Comparison of ENCODE assay signal across 8 cellular contexts in the genomic region with DNA sequence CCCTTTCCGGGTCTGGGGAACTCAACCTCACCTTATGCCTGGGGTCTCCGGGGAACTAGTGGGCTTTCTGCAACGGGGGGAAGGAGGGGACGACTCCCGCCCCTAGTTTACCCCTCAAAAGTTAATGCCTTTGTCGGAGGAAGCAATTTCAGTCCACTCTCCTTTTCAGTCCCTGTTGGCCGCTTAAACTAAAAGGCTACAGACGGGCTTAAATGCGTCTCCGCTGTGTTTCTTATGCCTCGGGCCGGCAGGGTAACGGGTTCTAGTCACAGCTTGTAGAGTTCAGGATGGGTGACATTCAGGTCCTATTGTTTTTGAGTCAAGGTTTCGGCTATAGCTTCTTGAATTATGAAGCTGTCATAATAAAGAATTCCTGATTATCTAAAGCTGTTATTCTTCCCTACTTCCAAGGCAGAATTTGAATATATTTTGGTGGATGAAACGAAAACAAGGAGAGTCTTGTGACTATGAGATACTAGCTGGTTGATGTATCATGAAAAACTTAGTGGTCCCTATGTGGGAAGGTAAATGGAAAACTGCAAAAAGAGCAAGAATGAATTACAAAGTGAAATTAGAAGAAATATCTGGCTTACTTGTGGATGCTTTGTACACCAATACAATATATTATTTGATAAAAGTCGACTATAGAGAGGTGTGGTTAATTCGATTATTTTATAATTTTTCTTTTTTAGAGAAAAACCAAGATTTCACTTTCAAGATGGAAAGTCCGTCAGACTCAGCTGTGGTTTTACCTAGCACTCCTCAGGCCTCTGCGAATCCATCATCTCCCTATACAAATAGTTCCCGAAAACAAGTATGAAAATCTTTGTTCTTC. TPM values are rescaled to one million over a fixed set of nuclear protein-coding genes. Genes with fewer than 3 reads are reported as not detected.
DNase-seq lines count a peak whose midpoint lies in the region; ATAC-seq, FAIRE-seq and TF ChIP-seq lines count a peak whose summit lies in the region.

No MANE protein-coding gene starts in this region.

- ATAC-seq in Panc1 (peak; percentile 4; the same call in 1 of the 2 replicates), naive B cell (ENCODE audit: low read depth in 2 of 2) (no peak), GM18873 (IDR thresholded peaks at IDR 0.05; ENCODE audit: low FRiP score, unreplicated experiment) (no peak)

- TSS peak; percentile 86 for BruUV-seq in Panc1 (replicated peaks; lab: Mats Ljungman, UMichigan)

- H3K4me1 Mint-ChIP-seq in naive B cell: peaks cover 14 to 24% (median 16%) of the 10 kb centered on the region in 3 donors

- peak overlapping the region; percentile 55 for H3K9ac ChIP-seq in endocrine pancreas (ENCODE audit: control insufficient read depth, insufficient read depth, low read length)

- H3K4me1 ChIP-seq in Panc1 (ENCODE audit: control insufficient read depth, insufficient read depth, low read length) (peaks cover 24% of the 10 kb centered on the region), endocrine pancreas (ENCODE audit: control insufficient read depth, insufficient read depth, low read length) (peaks cover 9% of the 10 kb centered on the region)

- POLR2A ChIA-PET in HEK293T (lab: Yijun Ruan, JAX): interaction anchor here (0.6 to 2.2 kb wide), 19 partner anchors 11 to 235 kb away, joined by 3 to 10 read pairs (median 4); partner anchors contain the start of genes GSTO1 and STN1
- POLR2A ChIA-PET in Panc1 (lab: Charles Lee): interaction anchor here (0.6 to 1.1 kb wide), 7 partner anchors 9 to 341 kb away, joined by 3 to 7 read pairs (median 4); partner anchors contain the start of gene STN1

- H3K27ac ChIP-seq in Panc1 (ENCODE audit: low read length): peak overlapping the region; percentile 93

- H3K27me3 Mint-ChIP-seq in naive B cell: no peaks in the 10 kb centered on the region

- H3K4me3 Mint-ChIP-seq in naive B cell: peak overlapping the region; percentile 88 to 98 (median 96)

- intact Hi-C loops in Panc1 (cut with micrococcal nuclease; ENCODE audit: unreplicated experiment): loop anchor here (2.0 to 5.0 kb wide), 2 partner anchors 75 to 238 kb away; no protein-coding TSS in a partner anchor

- peak overlapping the region; percentile 97 to 99 (median 99) for H3K27ac Mint-ChIP-seq in naive B cell

- peak; percentile 35 for DNase-seq in HEK293T (ENCODE audit: extremely low spot score)
- no peak for DNase-seq in Panc1 (ENCODE audit: low read depth, low spot score)
- DNase-seq in naive B cell: no peak
- no peak for DNase-seq in GM19239 (ENCODE audit: insufficient read length, low spot score)
- DNase-seq in activated CD4-positive, CD25-positive, alpha-beta regulatory T cell treated with anti-CD3 and anti-CD28 coated beads, Interleukin-2, amount 50 U/mL, for 72 hours: no peak

- in situ Hi-C loops in Panc1 (cut with HindIII; ENCODE audit: low pct_unique_long_range_greater_than_20kb, low sequenced_read_pairs): no loop called here

- H3K36me3 ChIP-seq in Panc1 (ENCODE audit: control insufficient read depth, insufficient read depth, low read length) (no peaks in the 10 kb centered on the region), endocrine pancreas (ENCODE audit: control insufficient read depth, insufficient read depth, low read length) (no peaks in the 10 kb centered on the region)

- H3K4me3 ChIP-seq in Panc1 (ENCODE audit: low read depth in 2 of 2, low read length in 2 of 2): peak overlapping the region; percentile 73 to 83
- peak overlapping the region; percentile 73 for H3K4me3 ChIP-seq in endocrine pancreas (ENCODE audit: control insufficient read depth, insufficient read depth, low read length)

- CTCF ChIA-PET in HEK293T (lab: Yijun Ruan, JAX): interaction anchor here (0.6 to 1.9 kb wide), 14 partner anchors 8 to 287 kb away, joined by 3 to 9 read pairs (median 3); no protein-coding TSS in a partner anchor
- CTCF ChIA-PET in Panc1 (lab: Charles Lee): interaction anchor here (0.9 kb wide), 1 partner anchor 65 kb away, joined by 3 read pairs; no protein-coding TSS in a partner anchor

- no peaks in the 10 kb centered on the region for H3K9me3 ChIP-seq in Panc1 (ENCODE audit: control insufficient read depth, insufficient read depth, low read depth, low read length)
- no peaks in the 10 kb centered on the region for H3K9me3 ChIP-seq in endocrine pancreas (ENCODE audit: control insufficient read depth, low read length)

- FAIRE-seq in G401.6 (lab: Jason Lieb, UNC): peak; percentile 41
- FAIRE-seq in GM19239 (lab: Jason Lieb, UNC): no peak

- no peaks in the 10 kb centered on the region for H3K9me3 Mint-ChIP-seq in naive B cell

- no peak for TF ChIP-seq CTCF in Panc1 (IDR thresholded peaks at IDR 0.05)

- H3K27me3 ChIP-seq in Panc1 (ENCODE audit: control insufficient read depth, insufficient read depth, low read length) (no peaks in the 10 kb centered on the region), endocrine pancreas (ENCODE audit: control insufficient read depth, insufficient read depth, low read length) (no peaks in the 10 kb centered on the region)

- H3K36me3 Mint-ChIP-seq in naive B cell: peaks cover 0 to 9% of the 10 kb centered on the region in 2 donors

TF ChIP-seq in HEK293T, 16 proteins besides CTCF, POLR2A, EP300 and RAD21:
- TF ChIP-seq L3MBTL2 (conservative IDR thresholded peaks at IDR 0.05): no peak
- TF ChIP-seq FOXM1 (IDR thresholded peaks at IDR 0.05; ENCODE audit: borderline replicate concordance): no peak
- TF ChIP-seq LEF1 (IDR thresholded peaks at IDR 0.05; ENCODE audit: borderline replicate concordance): no peak
- no peak for TF ChIP-seq SP1 (IDR thresholded peaks at IDR 0.05)
- no peak for TF ChIP-seq NFRKB (IDR thresholded peaks at IDR 0.05)
- TF ChIP-seq FOXA1 (IDR thresholded peaks at IDR 0.05): no peak
- no peak for TF ChIP-seq SUZ12 (IDR thresholded peaks at IDR 0.05)
- no peak for TF ChIP-seq TARDBP (IDR thresholded peaks at IDR 0.05)
- TF ChIP-seq BHLHE40 (IDR thresholded peaks at IDR 0.05; ENCODE audit: borderline replicate concordance): no peak
- no peak for TF ChIP-seq HDGF (IDR thresholded peaks at IDR 0.05; ENCODE audit: borderline replicate concordance)
- no peak for TF ChIP-seq PKNOX1 (IDR thresholded peaks at IDR 0.05)
- TF ChIP-seq ZNF384 (IDR thresholded peaks at IDR 0.05): no peak

RNA-seq across cellular contexts. Expression of gene SFR1, which starts 0.5 kb away (rescaled TPM):
- 8.4 TPM for total RNA-seq in Panc1 (2021; ENCODE audit: unreplicated experiment)
- 3.4 TPM for polyA plus RNA-seq in Panc1 (2012; ENCODE audit: insufficient read length)
- 10 to 100 TPM; 14.8 to 23.2 (median 20.5) TPM for polyA plus RNA-seq in naive B cell (ENCODE audit: low read depth in 6 of 6)

RNA-seq across cellular contexts. Expression of gene COL17A1, which starts 36.8 kb away (rescaled TPM):
- 0.26 TPM for total RNA-seq in Panc1 (2021; ENCODE audit: unreplicated experiment)
- polyA plus RNA-seq in Panc1 (2012; ENCODE audit: insufficient read length): 0.21 TPM
- not detected for polyA plus RNA-seq in naive B cell (ENCODE audit: low read depth in 6 of 6)
